27 cellular contexts compared by ENCODE assay signal in the genomic region with DNA sequence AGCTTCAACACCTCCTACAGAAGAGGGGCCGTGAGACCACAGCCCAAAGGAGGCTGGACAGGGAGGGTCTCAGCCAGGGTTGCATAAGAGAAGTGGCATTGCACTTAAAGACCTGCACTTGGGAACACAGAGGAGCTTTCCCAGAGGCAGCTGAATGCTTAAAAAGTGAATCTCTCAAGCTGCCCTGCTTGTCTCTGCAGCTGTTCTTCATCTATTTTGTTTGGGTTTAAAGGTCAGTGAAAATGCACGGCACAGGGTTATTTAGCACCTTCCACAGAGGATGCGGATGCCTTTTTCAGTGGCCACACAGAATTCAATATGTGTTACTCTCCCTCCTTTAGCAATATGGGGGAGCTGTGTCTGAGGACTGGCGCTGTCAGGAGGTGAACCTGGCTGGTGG.
"Had no signal": no experiment of that assay in that cellular context is flagged by ENCODE, and none has a peak within 500 bp of the region (broad histone marks: within the 10 kb centered on the region; RNA-seq: fewer than 3 reads in every experiment).

No MANE protein-coding gene starts in this region.

- H3K27ac Mint-ChIP-seq: activated CD4-positive, alpha-beta memory T cell treated with anti-CD3 and anti-CD28 coated beads for 36 hours; activated CD8-positive, alpha-beta memory T cell treated with anti-CD3 and anti-CD28 coated beads, Interleukin-2, amount 10 ng/mL, durations not matched to agents 7 days and 5 days; activated naive CD8-positive, alpha-beta T cell treated with anti-CD3 and anti-CD28 coated beads, Interleukin-2, amount 10 ng/mL, durations not matched to agents 7 days and 5 days; activated T-cell treated with anti-CD3 and anti-CD28 coated beads, Interleukin-2, amount 50 U/mL, for 24 hours; activated T-helper 2 cell treated with anti-CD3 and anti-CD28 coated beads, Interferon-gamma antibody, Interleukin-2, Interleukin-4, amounts not matched to agents 10 μg/mL and 5 μg/mL and 100 μg/mL, durations not matched to agents 14 hours and 24 hours and 36 hours; stimulated activated effector memory CD8-positive, alpha-beta T cell treated with anti-CD3 and anti-CD28 coated beads, Interleukin-12 subunit alpha, Interleukin-12 subunit beta, amount 100 ng/mL, for 72 hours; WTC11 had no signal

- H3K4me3 ChIP-seq: body of pancreas, dorsolateral prefrontal cortex, left lung, prostate gland, SK-N-MC, smooth muscle cell, stomach, upper lobe of left lung had no signal

- H3K4me1 ChIP-seq: body of pancreas, left lung, prostate gland, upper lobe of left lung had no signal

- H3K27ac ChIP-seq: body of pancreas, dorsolateral prefrontal cortex, epithelial cell of prostate, foreskin keratinocyte, left lung, prostate gland, SK-N-MC, stomach, upper lobe of left lung had no signal

- H3K36me3 ChIP-seq: left lung, prostate gland, stomach, upper lobe of left lung had no signal

- H3K36me3 Mint-ChIP-seq: activated CD4-positive, alpha-beta memory T cell treated with anti-CD3 and anti-CD28 coated beads for 36 hours; activated CD8-positive, alpha-beta memory T cell treated with anti-CD3 and anti-CD28 coated beads, Interleukin-2, amount 10 ng/mL, durations not matched to agents 7 days and 5 days; activated naive CD8-positive, alpha-beta T cell treated with anti-CD3 and anti-CD28 coated beads, Interleukin-2, amount 10 ng/mL, durations not matched to agents 7 days and 5 days; stimulated activated effector memory CD8-positive, alpha-beta T cell treated with anti-CD3 and anti-CD28 coated beads, Interleukin-12 subunit alpha, Interleukin-12 subunit beta, amount 100 ng/mL, for 72 hours; WTC11 had no signal

- DNase-seq: activated CD4-positive, alpha-beta memory T cell treated with anti-CD3 and anti-CD28 coated beads for 36 hours; activated CD4-positive, alpha-beta T cell treated with anti-CD3 and anti-CD28 coated beads for 4 hours; activated CD8-positive, alpha-beta memory T cell treated with anti-CD3 and anti-CD28 coated beads, Interleukin-2, amount 10 ng/mL, durations not matched to agents 7 days and 5 days; activated naive CD4-positive, alpha-beta T cell treated with Interleukin-2 at 50 U/mL for 16 hours; activated naive CD8-positive, alpha-beta T cell treated with anti-CD3 and anti-CD28 coated beads, Interleukin-2, amount 10 ng/mL, durations not matched to agents 7 days and 5 days; activated T-cell treated with anti-CD3 and anti-CD28 coated beads, Interleukin-2, amount 50 U/mL, for 24 hours; amygdala; body of pancreas; caudate nucleus; dorsolateral prefrontal cortex; hippocampal formation; islet precursor cell; left lung; mammary epithelial cell; right cardiac atrium; stimulated activated CD4-positive, alpha-beta T cell treated with anti-CD3 and anti-CD28 coated beads, Interleukin-4, amount 100 ng/mL, for 1 hour; stomach; upper lobe of left lung had no signal

- FAIRE-seq: colon had no signal

- H3K4me1 Mint-ChIP-seq: activated CD8-positive, alpha-beta memory T cell treated with anti-CD3 and anti-CD28 coated beads, Interleukin-2, amount 10 ng/mL, durations not matched to agents 7 days and 5 days; activated naive CD8-positive, alpha-beta T cell treated with anti-CD3 and anti-CD28 coated beads, Interleukin-2, amount 10 ng/mL, durations not matched to agents 7 days and 5 days; stimulated activated effector memory CD8-positive, alpha-beta T cell treated with anti-CD3 and anti-CD28 coated beads, Interleukin-12 subunit alpha, Interleukin-12 subunit beta, amount 100 ng/mL, for 72 hours had no signal

- H3K27me3 ChIP-seq: body of pancreas, dorsolateral prefrontal cortex, foreskin keratinocyte, left lung, stomach, upper lobe of left lung had no signal

- ATAC-seq: activated CD8-positive, alpha-beta memory T cell treated with anti-CD3 and anti-CD28 coated beads, Interleukin-2, amount 10 ng/mL, durations not matched to agents 7 days and 5 days; body of pancreas; foreskin keratinocyte; left lung; right cardiac atrium; stimulated activated effector memory CD8-positive, alpha-beta T cell treated with anti-CD3 and anti-CD28 coated beads, Interleukin-12 subunit alpha, Interleukin-12 subunit beta, amount 100 ng/mL, for 72 hours; WTC11 had no signal

- H3K4me3 Mint-ChIP-seq: activated CD4-positive, alpha-beta memory T cell treated with anti-CD3 and anti-CD28 coated beads for 36 hours; activated CD8-positive, alpha-beta memory T cell treated with anti-CD3 and anti-CD28 coated beads, Interleukin-2, amount 10 ng/mL, durations not matched to agents 7 days and 5 days; activated naive CD8-positive, alpha-beta T cell treated with anti-CD3 and anti-CD28 coated beads, Interleukin-2, amount 10 ng/mL, durations not matched to agents 7 days and 5 days; activated T-cell treated with anti-CD3 and anti-CD28 coated beads, Interleukin-2, amount 50 U/mL, for 24 hours; stimulated activated effector memory CD8-positive, alpha-beta T cell treated with anti-CD3 and anti-CD28 coated beads, Interleukin-12 subunit alpha, Interleukin-12 subunit beta, amount 100 ng/mL, for 72 hours; WTC11 had no signal

- H3K9me3 ChIP-seq: body of pancreas, left lung, prostate gland, stomach, upper lobe of left lung had no signal

- H3K9me3 Mint-ChIP-seq: activated CD4-positive, alpha-beta memory T cell treated with anti-CD3 and anti-CD28 coated beads for 36 hours; activated naive CD8-positive, alpha-beta T cell treated with anti-CD3 and anti-CD28 coated beads, Interleukin-2, amount 10 ng/mL, durations not matched to agents 7 days and 5 days; activated T-cell treated with anti-CD3 and anti-CD28 coated beads, Interleukin-2, amount 50 U/mL, for 24 hours; activated T-helper 2 cell treated with anti-CD3 and anti-CD28 coated beads, Interferon-gamma antibody, Interleukin-2, Interleukin-4, amounts not matched to agents 10 μg/mL and 5 μg/mL and 100 μg/mL, durations not matched to agents 14 hours and 24 hours and 36 hours; stimulated activated effector memory CD8-positive, alpha-beta T cell treated with anti-CD3 and anti-CD28 coated beads, Interleukin-12 subunit alpha, Interleukin-12 subunit beta, amount 100 ng/mL, for 72 hours; WTC11 had no signal

- H3K4me2 ChIP-seq: smooth muscle cell had no signal
